In genomic region chr19:41219924-41220567, GRCh38 we compare ENCODE assay signal across 8 cellular contexts. TPM values are rescaled to one million over a fixed set of nuclear protein-coding genes. Genes with fewer than 3 reads are reported as not detected.
DNase-seq lines count a peak whose midpoint lies in the region; ATAC-seq and TF ChIP-seq lines count a peak whose summit lies in the region.

No MANE protein-coding gene starts in this region.

- H3K9me3 ChIP-seq in AG04450 (ENCODE audit: control insufficient read depth, insufficient read depth, low read length) (no peaks in the 10 kb centered on the region; the same call in 1 of the 2 replicates), PC-9 (ENCODE audit: insufficient read depth, low read depth) (no peaks in the 10 kb centered on the region), esophagus muscularis mucosa (no peaks in the 10 kb centered on the region)

- H4K20me1 ChIP-seq in PC-9 (ENCODE audit: insufficient read depth), result no peaks in the 10 kb centered on the region

- no peak for ATAC-seq in GM18519 (IDR thresholded peaks at IDR 0.05; ENCODE audit: low FRiP score, unreplicated experiment)
- no peak for ATAC-seq in GM21529 (IDR thresholded peaks at IDR 0.05; ENCODE audit: unreplicated experiment)
- no peak for ATAC-seq in HG02938 (IDR thresholded peaks at IDR 0.05; ENCODE audit: unreplicated experiment)

- peak overlapping the region; percentile 91 for H3K4me2 ChIP-seq in PC-9

- H3K36me3 ChIP-seq in PC-9 (ENCODE audit: low read depth) (peaks cover 6% of the 10 kb centered on the region; the same call in 1 of the 2 replicates), esophagus muscularis mucosa (peaks cover 0 to 25% (median 4%) of the 10 kb centered on the region in 4 donors)

- peak overlapping the region; percentile 74; the same call in 1 of the 2 replicates for H2AFZ ChIP-seq in PC-9

- H3F3A ChIP-seq in PC-9 (ENCODE audit: insufficient read depth, low read depth), result peaks cover 20% of the 10 kb centered on the region

- 8% methylated on average over 10 of the region's 16 CpGs for WGBS in esophagus muscularis mucosa

- H3K4me1 ChIP-seq in PC-9 (replicated peaks; ENCODE audit: insufficient read depth), result peaks cover 36% of the 10 kb centered on the region
- H3K4me1 ChIP-seq in esophagus muscularis mucosa, result peaks cover 3 to 65% (median 60%) of the 10 kb centered on the region in 4 donors

- H3K27ac ChIP-seq in AG04450 (ENCODE audit: low read depth, low read length) (peak overlapping the region; percentile 83), PC-9 (no peak overlapping the region), esophagus muscularis mucosa (replicated peaks in 1 of 4) (peak overlapping the region; percentile 89 to 97 (median 92))

- POLR2A ChIA-PET in AG04450 (lab: Yijun Ruan, JAX) (interaction anchor here (0.6 to 1.2 kb wide), 4 partner anchors 25 to 210 kb away, joined by 3 read pairs; no protein-coding TSS in a partner anchor), PC-9 (lab: Charles Lee; ENCODE audit: unreplicated experiment) (interaction anchor here (0.6 to 0.7 kb wide), 4 partner anchors 12 to 65 kb away, joined by 3 to 13 read pairs (median 7); no protein-coding TSS in a partner anchor)

- intact Hi-C loops in PC-9 (cut with micrococcal nuclease; ENCODE audit: unreplicated experiment) (loop anchor here (1.0 kb wide), 1 partner anchor 42 kb away; no protein-coding TSS in a partner anchor), esophagus muscularis mucosa (cut with DNase I) (no loop called here)

- H3K9me2 ChIP-seq in PC-9 (ENCODE audit: insufficient read depth), result no peaks in the 10 kb centered on the region

- TF ChIP-seq POLR2A in esophagus muscularis mucosa (IDR thresholded peaks at IDR 0.05; ENCODE audit: low read depth), result no peak

- H3K4me3 ChIP-seq in AG04450 (ENCODE audit: low read depth, low read length) (peak overlapping the region; percentile 94), PC-9 (peak overlapping the region; percentile 68), esophagus muscularis mucosa (peak overlapping the region; percentile 62 to 95 (median 73))

- H3K79me2 ChIP-seq in PC-9 (ENCODE audit: low read depth), result peaks cover 19% of the 10 kb centered on the region

- H3K27me3 ChIP-seq in AG04450 (ENCODE audit: control insufficient read depth, insufficient read depth, low read length), result no peaks in the 10 kb centered on the region
- H3K27me3 ChIP-seq in PC-9 (ENCODE audit: insufficient read depth, low read depth), result no peaks in the 10 kb centered on the region
- no peaks in the 10 kb centered on the region for H3K27me3 ChIP-seq in esophagus muscularis mucosa

- TF ChIP-seq CTCF in AG04450 (IDR thresholded peaks at IDR 0.05; ENCODE audit: low read depth, low read length) (no peak), PC-9 (conservative IDR thresholded peaks at IDR 0.05) (no peak), esophagus muscularis mucosa (IDR thresholded peaks at IDR 0.05) (no peak)

- CTCF ChIA-PET in AG04450 (lab: Charles Lee), result interaction anchor here (0.9 to 3.4 kb wide), 4 partner anchors 16 to 133 kb away, joined by 4 to 19 read pairs (median 8); no protein-coding TSS in a partner anchor
- CTCF ChIA-PET in PC-9 (lab: Charles Lee), result interaction anchor here (0.6 kb wide), 1 partner anchor 208 kb away, joined by 3 read pairs; no protein-coding TSS in a partner anchor

- DNase-seq in AG04450 (ENCODE audit: low read depth, low spot score), result no peak
- peak in 1 of 2 experiments; percentile 39 for DNase-seq in PC-9
- DNase-seq in esophagus muscularis mucosa (ENCODE audit: extremely low spot score), result no peak
- peak; percentile 58 for DNase-seq in myocyte (ENCODE audit: low read depth)
- DNase-seq in stimulated activated CD4-positive, alpha-beta T cell treated with anti-CD3 and anti-CD28 coated beads, Interleukin-2, amount 100 ng/mL, for 24 hours, result no peak

- no peak for TF ChIP-seq EP300 in esophagus muscularis mucosa (IDR thresholded peaks at IDR 0.05)

- BruUV-seq in PC-9 (replicated peaks; lab: Mats Ljungman, UMichigan), result no TSS peak

RNA-seq across cellular contexts. Expression of gene AXL, which starts 1.0 kb away (rescaled TPM):
- 210 and 212 TPM in 2 replicates for polyA plus RNA-seq in AG04450 (2011; rRNA removed)
- polyA minus RNA-seq in AG04450 (2011; rRNA and poly(A)+ RNA removed), result 770 and 1,073 TPM in 2 replicates
- 236 and 271 TPM in 2 replicates for total RNA-seq in PC-9 (2021)
- total RNA-seq in esophagus muscularis mucosa, result 100 to 1,000 TPM; 112 to 243 (median 172) TPM
- total RNA-seq in myocyte, result 24.8 and 27.0 TPM in 2 replicates
- 71.0 TPM for polyA plus RNA-seq in myocyte (2012)

RNA-seq across cellular contexts. Expression of gene CYP2S1, which starts 27.0 kb away (rescaled TPM):
- polyA plus RNA-seq in AG04450 (2011; rRNA removed), result 0.73 and 2.5 TPM in 2 replicates
- 1.3 TPM in 2 replicates for polyA minus RNA-seq in AG04450 (2011; rRNA and poly(A)+ RNA removed)
- 6.8 and 14.9 TPM in 2 replicates for total RNA-seq in PC-9 (2021)
- total RNA-seq in esophagus muscularis mucosa, result 1 to 10 TPM; 1.7 to 3.0 (median 2.3) TPM
- total RNA-seq in myocyte, result not detected in 2 replicates
- not detected for polyA plus RNA-seq in myocyte (2012)

RNA-seq across cellular contexts. Expression of gene HNRNPUL1, which starts 44.1 kb away (rescaled TPM):
- 42.3 and 56.3 TPM in 2 replicates for polyA plus RNA-seq in AG04450 (2011; rRNA removed)
- polyA minus RNA-seq in AG04450 (2011; rRNA and poly(A)+ RNA removed), result 46.2 and 51.8 TPM in 2 replicates
- 248 and 266 TPM in 2 replicates for total RNA-seq in PC-9 (2021)
- 100 to 1,000 TPM; 148 to 207 (median 179) TPM for total RNA-seq in esophagus muscularis mucosa
- 78.6 and 81.4 TPM in 2 replicates for total RNA-seq in myocyte
- polyA plus RNA-seq in myocyte (2012), result 112 TPM
